Comparison of ENCODE assay signal across 7 cellular contexts in genomic region chr14:91258021-91258618, GRCh38. TPM values are rescaled to one million over a fixed set of nuclear protein-coding genes. Genes with fewer than 3 reads are reported as not detected.
DNase-seq lines count a peak whose midpoint lies in the region; ATAC-seq and TF ChIP-seq lines count a peak whose summit lies in the region.

No MANE protein-coding gene starts in this region.

- H3K79me2 ChIP-seq in GM23248 (ENCODE audit: insufficient read depth): no peaks in the 10 kb centered on the region

- peak overlapping the region; percentile 43 for H3K9ac ChIP-seq in GM23248
- no peak overlapping the region for H3K9ac ChIP-seq in rectal smooth muscle tissue (ENCODE audit: low read length)

- H4K20me1 ChIP-seq in GM23248 (ENCODE audit: insufficient read depth): no peaks in the 10 kb centered on the region

- no peak for TF ChIP-seq CTCF in fibroblast of villous mesenchyme (IDR thresholded peaks at IDR 0.05; ENCODE audit: insufficient read depth, low read depth, low read length)
- TF ChIP-seq CTCF in tibial nerve (IDR thresholded peaks at IDR 0.05): no peak

- H3K4me1 ChIP-seq in GM23248 (ENCODE audit: insufficient read depth) (peaks cover 11% of the 10 kb centered on the region; the same call in 1 of the 2 replicates), rectal smooth muscle tissue (ENCODE audit: control insufficient read depth, insufficient read depth, low read length) (peaks cover 10% of the 10 kb centered on the region), tibial nerve (peaks cover 0 to 7% (median 4%) of the 10 kb centered on the region in 4 donors)

- 34 to 44% methylated on average over 16 of the region's 16 CpGs for WGBS in GM23248 (ENCODE audit: low coverage in 1 of 2, low lambda C conversion rate in 2 of 2, missing lambda C conversion rate in 2 of 2), 2 experiments
- 60 to 71% methylated on average over 16 of the region's 16 CpGs for WGBS in tibial nerve, 2 donors

- H3K36me3 Mint-ChIP-seq in T-helper 17 cell (ENCODE audit: low read depth): no peaks in the 10 kb centered on the region

- no peaks in the 10 kb centered on the region for H3K9me2 ChIP-seq in GM23248 (ENCODE audit: insufficient read depth)

- no peaks in the 10 kb centered on the region for H3K27me3 Mint-ChIP-seq in T-helper 17 cell

- no peak for TF ChIP-seq EP300 in tibial nerve (IDR thresholded peaks at IDR 0.05)

- peak overlapping the region; percentile 32 for H3K27ac Mint-ChIP-seq in T-helper 17 cell

- H3K9me3 ChIP-seq in GM23248 (ENCODE audit: low read depth): no peaks in the 10 kb centered on the region
- no peaks in the 10 kb centered on the region for H3K9me3 ChIP-seq in T-helper 17 cell (ENCODE audit: control insufficient read depth, low read length, poor library complexity, severe bottlenecking)
- H3K9me3 ChIP-seq in tibial nerve: no peaks in the 10 kb centered on the region

- no peak for TF ChIP-seq POLR2A in tibial nerve (IDR thresholded peaks at IDR 0.05)

- DNase-seq in GM23248 (peak; percentile 82), T-helper 17 cell (no peak), fibroblast of villous mesenchyme (ENCODE audit: low read depth) (peak; percentile 45), NCI-H1048 (lab: John Stamatoyannopoulos, UW) (no peak), tibial nerve (ENCODE audit: low spot score in 2 of 2) (no peak)

- peak overlapping the region; percentile 53 for H2AFZ ChIP-seq in GM23248

- H3K27ac ChIP-seq in GM23248 (peak overlapping the region; percentile 70), rectal smooth muscle tissue (ENCODE audit: low read depth, low read length) (peak overlapping the region; percentile 65), tibial nerve (no peak overlapping the region)

- peaks cover 29% of the 10 kb centered on the region for H3F3A ChIP-seq in GM23248 (ENCODE audit: insufficient read depth)

- H3K36me3 ChIP-seq in GM23248 (ENCODE audit: low read depth): no peaks in the 10 kb centered on the region
- no peaks in the 10 kb centered on the region for H3K36me3 ChIP-seq in rectal smooth muscle tissue (ENCODE audit: control insufficient read depth, insufficient read depth, low read length)
- no peaks in the 10 kb centered on the region for H3K36me3 ChIP-seq in tibial nerve

- ATAC-seq in T-helper 17 cell (no peak), HG03521 (IDR thresholded peaks at IDR 0.05; ENCODE audit: unreplicated experiment) (no peak)

- no peaks in the 10 kb centered on the region for H3K27me3 ChIP-seq in GM23248 (replicated peaks; ENCODE audit: insufficient read depth)
- no peaks in the 10 kb centered on the region for H3K27me3 ChIP-seq in rectal smooth muscle tissue (ENCODE audit: control insufficient read depth, insufficient read depth, low read length)
- peaks cover 0 to 44% of the 10 kb centered on the region in 2 donors for H3K27me3 ChIP-seq in tibial nerve

- H3K4me3 ChIP-seq in GM23248 (no peak overlapping the region), fibroblast of villous mesenchyme (ENCODE audit: low read depth, low read length) (no peak overlapping the region), rectal smooth muscle tissue (ENCODE audit: low read length) (no peak overlapping the region), tibial nerve (no peak overlapping the region)

- H3K4me3 Mint-ChIP-seq in T-helper 17 cell: peak overlapping the region; percentile 31

- H3K4me1 Mint-ChIP-seq in T-helper 17 cell: peaks cover 47% of the 10 kb centered on the region

- in situ Hi-C loops in GM23248 (cut with MboI): no loop called here

- H3K4me2 ChIP-seq in GM23248 (ENCODE audit: unreplicated experiment): no peak overlapping the region

RNA-seq across cellular contexts. Expression of gene GPR68, which starts 13.6 kb away (rescaled TPM):
- total RNA-seq in GM23248 (2014; rRNA removed; shearing (Covaris generic)): 8.6 and 10.6 TPM in 2 replicates
- 5.1 and 5.7 TPM in 2 replicates for polyA plus RNA-seq in GM23248 (2016; fragmentation: Nextera tagmentation; extraction: Ambion mirVana)
- total RNA-seq in T-helper 17 cell (10 to 100 TPM in 1 of 2 donors, 1 to 10 TPM in 1; 7.6 to 12.4 TPM), fibroblast of villous mesenchyme (0.86 and 2.9 TPM in 2 replicates), tibial nerve (1 to 10 TPM in 1 of 4 donors, under 1 TPM in 3; 0.21 to 4.1 (median 0.52) TPM)

Comparison
In these comparisons a context has a peak if more than half of its experiments do, and no peak if none do; other contexts are left out.
1. DNase-seq: peak in GM23248 (single experiment) and fibroblast of villous mesenchyme (single experiment); none in T-helper 17 cell (0 of 3), NCI-H1048 (single experiment) and tibial nerve (0 of 2).
2. H3K27ac ChIP-seq: peak in GM23248 (single experiment) and rectal smooth muscle tissue (single experiment); none in tibial nerve (0 of 4).